ENCODE assay signal across 14 cellular contexts in genomic region chr2:196289000-196289399, GRCh38.
DNase-seq lines count a peak whose midpoint lies in the region; ATAC-seq, FAIRE-seq and TF ChIP-seq lines count a peak whose summit lies in the region.
"Had no signal": no experiment of that assay in that cellular context is flagged by ENCODE, and none has a peak within 500 bp of the region (broad histone marks: within the 10 kb centered on the region; RNA-seq: fewer than 3 reads in every experiment).

No MANE protein-coding gene starts in this region.

- DNase-seq in activated naive CD8-positive, alpha-beta T cell treated with anti-CD3 and anti-CD28 coated beads, Interleukin-2, amount 50 U/mL, for 24 hours = no peak
- DNase-seq in MCF 10A (ENCODE audit: unreplicated experiment) (no peak), pancreas (no peak)
- DNase-seq in CD8-positive, alpha-beta memory T cell = no peak
- DNase-seq: COR-L47, NCI-H2227 treated with DMSO at 0.1 percent for 48 hours, thyroid gland had no signal

- H3K27me3 Mint-ChIP-seq in activated naive CD8-positive, alpha-beta T cell treated with anti-CD3 and anti-CD28 coated beads, Interleukin-2, amount 50 U/mL, for 24 hours = no peaks in the 10 kb centered on the region
- no peaks in the 10 kb centered on the region for H3K27me3 Mint-ChIP-seq in MCF 10A (ENCODE audit: insufficient read depth, unreplicated experiment)
- H3K27me3 Mint-ChIP-seq in CD8-positive, alpha-beta memory T cell = peaks cover 0 to under 1% of the 10 kb centered on the region in 2 donors

- TF ChIP-seq CTCF in MCF 10A (IDR thresholded peaks at IDR 0.05; ENCODE audit: unreplicated experiment) (no peak), pancreas (IDR thresholded peaks at IDR 0.05) (no peak)

- BruUV-seq in MCF 10A (replicated peaks; lab: Mats Ljungman, UMichigan) = no TSS peak

- no peaks in the 10 kb centered on the region for H3K9me3 Mint-ChIP-seq in activated naive CD8-positive, alpha-beta T cell treated with anti-CD3 and anti-CD28 coated beads, Interleukin-2, amount 50 U/mL, for 24 hours
- H3K9me3 Mint-ChIP-seq in MCF 10A (ENCODE audit: unreplicated experiment) = no peaks in the 10 kb centered on the region
- no peaks in the 10 kb centered on the region for H3K9me3 Mint-ChIP-seq in CD8-positive, alpha-beta memory T cell

- H3K27me3 ChIP-seq in pancreas = no peaks in the 10 kb centered on the region
- H3K27me3 ChIP-seq in CD8-positive, alpha-beta memory T cell (ENCODE audit: insufficient read depth, low read length, poor library complexity, severe bottlenecking) = no peaks in the 10 kb centered on the region
- H3K27me3 ChIP-seq: thyroid gland had no signal

- H3K27ac ChIP-seq in pancreas = no peak overlapping the region
- H3K27ac ChIP-seq in CD8-positive, alpha-beta memory T cell (ENCODE audit: low read depth, low read length) = no peak overlapping the region
- H3K27ac ChIP-seq: HL-60, thyroid gland had no signal

- H3K27ac Mint-ChIP-seq in activated naive CD8-positive, alpha-beta T cell treated with anti-CD3 and anti-CD28 coated beads, Interleukin-2, amount 50 U/mL, for 24 hours = peak overlapping the region; percentile 33
- no peak overlapping the region for H3K27ac Mint-ChIP-seq in MCF 10A (ENCODE audit: low read depth, unreplicated experiment)
- H3K27ac Mint-ChIP-seq in CD8-positive, alpha-beta memory T cell = peak overlapping the region in 1 of 8 donors; percentile 19

- H3K4me1 Mint-ChIP-seq in activated naive CD8-positive, alpha-beta T cell treated with anti-CD3 and anti-CD28 coated beads, Interleukin-2, amount 50 U/mL, for 24 hours = peaks cover 56% of the 10 kb centered on the region
- peaks cover 24% of the 10 kb centered on the region for H3K4me1 Mint-ChIP-seq in MCF 10A (ENCODE audit: insufficient read depth, unreplicated experiment)
- peaks cover 35 to 80% (median 39%) of the 10 kb centered on the region in 3 donors for H3K4me1 Mint-ChIP-seq in CD8-positive, alpha-beta memory T cell

- FAIRE-seq in pancreas (lab: Jason Lieb, UNC) = no peak
- FAIRE-seq: bronchial epithelial cell, TTC549 had no signal

- H3K4me3 ChIP-seq in pancreas = no peak overlapping the region
- no peak overlapping the region for H3K4me3 ChIP-seq in CD8-positive, alpha-beta memory T cell (ENCODE audit: low read length)
- H3K4me3 ChIP-seq: thyroid gland had no signal

- H3K36me3 ChIP-seq in pancreas = no peaks in the 10 kb centered on the region
- no peaks in the 10 kb centered on the region for H3K36me3 ChIP-seq in CD8-positive, alpha-beta memory T cell (ENCODE audit: insufficient read depth, low read length)
- H3K36me3 ChIP-seq: thyroid gland had no signal

- H3K4me1 ChIP-seq in pancreas = peaks cover 0 to 14% (median 4%) of the 10 kb centered on the region in 3 donors
- H3K4me1 ChIP-seq in CD8-positive, alpha-beta memory T cell (ENCODE audit: insufficient read depth, low read length) = peaks cover 28% of the 10 kb centered on the region

- no peaks in the 10 kb centered on the region for H3K36me3 Mint-ChIP-seq in activated naive CD8-positive, alpha-beta T cell treated with anti-CD3 and anti-CD28 coated beads, Interleukin-2, amount 50 U/mL, for 24 hours (ENCODE audit: low read depth)
- no peaks in the 10 kb centered on the region for H3K36me3 Mint-ChIP-seq in MCF 10A (ENCODE audit: insufficient read depth, unreplicated experiment)
- H3K36me3 Mint-ChIP-seq in CD8-positive, alpha-beta memory T cell = no peaks in the 10 kb centered on the region

- POLR2A ChIA-PET in MCF 10A (lab: Yijun Ruan, JAX) = no interaction called here
- POLR2A ChIA-PET in CD8-positive, alpha-beta memory T cell (lab: Charles Lee) = no interaction called here

- no peak overlapping the region for H3K4me3 Mint-ChIP-seq in activated naive CD8-positive, alpha-beta T cell treated with anti-CD3 and anti-CD28 coated beads, Interleukin-2, amount 50 U/mL, for 24 hours
- H3K4me3 Mint-ChIP-seq in MCF 10A (ENCODE audit: unreplicated experiment) = no peak overlapping the region
- H3K4me3 Mint-ChIP-seq in CD8-positive, alpha-beta memory T cell = no peak overlapping the region

- ATAC-seq in GM18499 (IDR thresholded peaks at IDR 0.05; ENCODE audit: insufficient read depth, unreplicated experiment) = peak; percentile 61
- ATAC-seq in GM19395 (IDR thresholded peaks at IDR 0.05; ENCODE audit: unreplicated experiment) = peak; percentile 48
- peak; percentile 31 for ATAC-seq in HG03175 (IDR thresholded peaks at IDR 0.05; ENCODE audit: unreplicated experiment)
- peak; percentile 70 for ATAC-seq in activated naive CD8-positive, alpha-beta T cell treated with anti-CD3 and anti-CD28 coated beads, Interleukin-2, amount 50 U/mL, for 24 hours
- ATAC-seq in pancreas = no peak
- no peak for ATAC-seq in HG03025 (IDR thresholded peaks at IDR 0.05; ENCODE audit: low FRiP score, unreplicated experiment)

- CTCF ChIA-PET in MCF 10A (lab: Yijun Ruan, JAX) = no interaction called here
- CTCF ChIA-PET in CD8-positive, alpha-beta memory T cell (lab: Charles Lee) = interaction anchor here (1.4 kb wide), 1 partner anchor 11 kb away, joined by 3 read pairs; no protein-coding TSS in a partner anchor

- intact Hi-C loops in MCF 10A (cut with micrococcal nuclease) = no loop called here
- intact Hi-C loops in pancreas (cut with DNase I) = no loop called here

- 44 to 56% methylated on average over 2 of the region's 2 CpGs for WGBS in pancreas, 2 donors

- H3K9me3 ChIP-seq in pancreas = no peaks in the 10 kb centered on the region
- H3K9me3 ChIP-seq in CD8-positive, alpha-beta memory T cell (ENCODE audit: low read length) = no peaks in the 10 kb centered on the region
- H3K9me3 ChIP-seq: thyroid gland had no signal

Comparison
In these comparisons a context has a peak if more than half of its experiments do, and no peak if none do; other contexts are left out.
1. ATAC-seq: peak in GM18499 (single experiment), GM19395 (single experiment), HG03175 (single experiment) and activated naive CD8-positive, alpha-beta T cell treated with anti-CD3 and anti-CD28 coated beads, Interleukin-2, amount 50 U/mL, for 24 hours (single experiment); none in pancreas (0 of 4) and HG03025 (single experiment).